Comparison of ENCODE assay signal across 8 cellular contexts in genomic region chr13:36919833-36920611, GRCh38. TPM values are rescaled to one million over a fixed set of nuclear protein-coding genes. Genes with fewer than 3 reads are reported as not detected.
DNase-seq lines count a peak whose midpoint lies in the region; ATAC-seq and TF ChIP-seq lines count a peak whose summit lies in the region.

Gene SMAD9, minus strand, starts transcription at chr13:36920238. Its CDS starts 40,549 bp downstream, at chr13:36879689.

- no peak within 1 kb of the TSS for H3K9ac ChIP-seq in OCI-LY3 (ENCODE audit: low read length)
- peak within 1 kb of the TSS; percentile 11 for H3K9ac ChIP-seq in iPS-18a (ENCODE audit: low read length)

- ATAC-seq in GM18498 (IDR thresholded peaks at IDR 0.05; ENCODE audit: unreplicated experiment) (peak; percentile 77), HG03280 (IDR thresholded peaks at IDR 0.05; ENCODE audit: unreplicated experiment) (peak; percentile 65)

- no peak for TF ChIP-seq EP300 in sigmoid colon (IDR thresholded peaks at IDR 0.05)

- no peak within 1 kb of the TSS for H2AFZ ChIP-seq in OCI-LY3 (ENCODE audit: low read depth, low read length)

- no peaks in the 10 kb centered on the region for H4K20me1 ChIP-seq in OCI-LY3 (ENCODE audit: insufficient read depth, low read length)

- no peak for TF ChIP-seq POLR2A in sigmoid colon (IDR thresholded peaks at IDR 0.05)

- no peak within 1 kb of the TSS for H3K4me2 ChIP-seq in OCI-LY3 (ENCODE audit: low read length)

- no peak for TF ChIP-seq CTCF in AG09309 (IDR thresholded peaks at IDR 0.05; ENCODE audit: control insufficient read depth, insufficient read depth, low read depth, low read length, missing control alignments)
- TF ChIP-seq CTCF in OCI-LY3 (IDR thresholded peaks at IDR 0.05; ENCODE audit: low read depth, low read length) = no peak
- no peak for TF ChIP-seq CTCF in brain microvascular endothelial cell (IDR thresholded peaks at IDR 0.05; ENCODE audit: low read depth, low read length, missing control alignments)
- TF ChIP-seq CTCF in sigmoid colon (IDR thresholded peaks at IDR 0.05) = no peak

- H3K4me3 ChIP-seq in AG09309 (ENCODE audit: control insufficient read depth, low read depth, low read length) (peak within 1 kb of the TSS; percentile 68), OCI-LY3 (ENCODE audit: low read length) (peak within 1 kb of the TSS; percentile 33; the same call in 1 of the 2 replicates), brain microvascular endothelial cell (ENCODE audit: low read depth, low read length) (peak within 1 kb of the TSS; percentile 69), iPS-18a (ENCODE audit: low read length) (peak within 1 kb of the TSS; percentile 63), sigmoid colon (peak within 1 kb of the TSS; percentile 51 to 73 (median 68))

- intact Hi-C loops in sigmoid colon (cut with DNase I) = loop anchor here (5.0 kb wide), 2 partner anchors 77 to 103 kb away; partner anchors contain the start of genes ALG5 and RFXAP

- H3K27ac ChIP-seq in OCI-LY3 (ENCODE audit: low read length) (no peak within 1 kb of the TSS), brain microvascular endothelial cell (no peak within 1 kb of the TSS), iPS-18a (ENCODE audit: low read length) (no peak within 1 kb of the TSS), sigmoid colon (peak within 1 kb of the TSS; percentile 81 to 89 (median 89))

- H3K27me3 ChIP-seq in OCI-LY3 (ENCODE audit: low read depth, low read length) = 0 out of 2 replicates have a peak, but pooled peaks cover 3% of the 10 kb centered on the region
- no peaks in the 10 kb centered on the region for H3K27me3 ChIP-seq in brain microvascular endothelial cell (replicated peaks)
- H3K27me3 ChIP-seq in iPS-18a (ENCODE audit: control insufficient read depth, insufficient read depth, low read length) = peaks cover 46% of the 10 kb centered on the region
- no peaks in the 10 kb centered on the region for H3K27me3 ChIP-seq in sigmoid colon

- 1% methylated on average over 102 of the region's 102 CpGs for WGBS in sigmoid colon, 2 donors

- H3K4me1 ChIP-seq in OCI-LY3 (ENCODE audit: low read length) = no peaks in the 10 kb centered on the region
- H3K4me1 ChIP-seq in iPS-18a (ENCODE audit: control insufficient read depth, low read depth, low read length) = peaks cover 4% of the 10 kb centered on the region
- H3K4me1 ChIP-seq in sigmoid colon = peaks cover 0 to 47% (median 34%) of the 10 kb centered on the region in 4 donors

- in situ Hi-C loops in brain microvascular endothelial cell (cut with HindIII; ENCODE audit: low pct_ligation_motif_present, low sequenced_read_pairs) = no loop called here

- no peak for DNase-seq in AG09309 (ENCODE audit: low read depth)
- peak; percentile 48 for DNase-seq in brain microvascular endothelial cell
- DNase-seq in sigmoid colon = peak; percentile 91
- DNase-seq in NCI-H226 = no peak

- H3K79me2 ChIP-seq in OCI-LY3 (ENCODE audit: low read length) = no peaks in the 10 kb centered on the region

- H3K9me3 ChIP-seq in OCI-LY3 (ENCODE audit: insufficient read depth, low read length) = no peaks in the 10 kb centered on the region
- no peaks in the 10 kb centered on the region for H3K9me3 ChIP-seq in iPS-18a (ENCODE audit: control insufficient read depth, low read depth, low read length)
- no peaks in the 10 kb centered on the region for H3K9me3 ChIP-seq in sigmoid colon

- H3K36me3 ChIP-seq in OCI-LY3 (replicated peaks; ENCODE audit: low read depth, low read length) (no peaks in the 10 kb centered on the region), brain microvascular endothelial cell (replicated peaks) (no peaks in the 10 kb centered on the region), iPS-18a (ENCODE audit: control insufficient read depth, low read depth, low read length) (no peaks in the 10 kb centered on the region), sigmoid colon (no peaks in the 10 kb centered on the region)

RNA-seq across cellular contexts. Expression of gene SMAD9, which starts in this region (rescaled TPM):
- total RNA-seq in sigmoid colon = 10 to 100 TPM; 21.7 to 33.3 (median 27.8) TPM
- polyA plus RNA-seq in sigmoid colon = 1 to 10 TPM; 1.2 to 4.3 (median 2.5) TPM

Comparison
In these comparisons a context has a peak if more than half of its experiments do, and no peak if none do; other contexts are left out.
1. DNase-seq: peak in brain microvascular endothelial cell (single experiment) and sigmoid colon (single experiment); none in AG09309 (single experiment) and NCI-H226 (single experiment).
2. H3K27ac ChIP-seq: peak in sigmoid colon (4 of 4); none in OCI-LY3 (single experiment), brain microvascular endothelial cell (single experiment) and iPS-18a (single experiment).
3. Peak in every context shown above with its lines, with median percentiles within 50 percentile points of each other: H3K4me3 ChIP-seq.